ENCODE assay signal across 8 cellular contexts in genomic region chr12:76020731-76021672, GRCh38. TPM values are rescaled to one million over a fixed set of nuclear protein-coding genes. Genes with fewer than 3 reads are reported as not detected.
A peak's percentile ranks its signal among the peaks of the same experiment; 100 is the strongest.
DNase-seq lines count a peak whose midpoint lies in the region; ATAC-seq and TF ChIP-seq lines count a peak whose summit lies in the region.

No MANE protein-coding gene starts in this region.

- TF ChIP-seq CTCF in fibroblast of villous mesenchyme (IDR thresholded peaks at IDR 0.05; ENCODE audit: insufficient read depth, low read depth, low read length) (no peak), glutamatergic neuron (IDR thresholded peaks at IDR 0.05; ENCODE audit: partially characterized antibody, unreplicated experiment) (no peak)

- peak overlapping the region; percentile 24 to 83 (median 70) for H3K4me3 Mint-ChIP-seq in CD4-positive, CD25-positive, alpha-beta regulatory T cell
- no peak overlapping the region for H3K4me3 Mint-ChIP-seq in glutamatergic neuron (ENCODE audit: unreplicated experiment)

- H3K4me3 ChIP-seq in CD4-positive, CD25-positive, alpha-beta regulatory T cell (ENCODE audit: low read depth, low read length): peak overlapping the region; percentile 74
- H3K4me3 ChIP-seq in fibroblast of villous mesenchyme (ENCODE audit: low read depth, low read length): no peak overlapping the region

- H3K9me3 Mint-ChIP-seq in CD4-positive, CD25-positive, alpha-beta regulatory T cell: no peaks in the 10 kb centered on the region
- H3K9me3 Mint-ChIP-seq in glutamatergic neuron (ENCODE audit: unreplicated experiment): no peaks in the 10 kb centered on the region

- H3K36me3 ChIP-seq in CD4-positive, CD25-positive, alpha-beta regulatory T cell (ENCODE audit: control insufficient read depth, insufficient read depth, low read length): no peaks in the 10 kb centered on the region

- H3K4me1 ChIP-seq in CD4-positive, CD25-positive, alpha-beta regulatory T cell (ENCODE audit: control insufficient read depth, insufficient read depth, low read length, poor library complexity, severe bottlenecking): peaks cover 24% of the 10 kb centered on the region

- H3K27me3 ChIP-seq in CD4-positive, CD25-positive, alpha-beta regulatory T cell (ENCODE audit: control insufficient read depth, insufficient read depth, low read length): no peaks in the 10 kb centered on the region

- peaks cover 20 to 27% (median 23%) of the 10 kb centered on the region in 4 donors for H3K4me1 Mint-ChIP-seq in CD4-positive, CD25-positive, alpha-beta regulatory T cell
- peaks cover 13% of the 10 kb centered on the region for H3K4me1 Mint-ChIP-seq in glutamatergic neuron (ENCODE audit: low read depth, unreplicated experiment)

- peak; percentile 58 to 81 (median 75) for DNase-seq in CD4-positive, CD25-positive, alpha-beta regulatory T cell
- DNase-seq in MV-4-11 (lab: John Stamatoyannopoulos, UW) (peak; percentile 91), activated T-cell treated with anti-CD3 and anti-CD28 coated beads for 24 hours (ENCODE audit: low read depth) (peak; percentile 65), fibroblast of villous mesenchyme (ENCODE audit: low read depth) (peak; percentile 98), head of caudate nucleus (no peak), glutamatergic neuron (no peak)
- DNase-seq in stimulated activated CD4-positive, alpha-beta T cell treated with anti-CD3 and anti-CD28 coated beads, Interleukin-15, amount 100 ng/mL, for 48 hours (ENCODE audit: low read depth in 2 of 2): peak; percentile 64 to 73

- H3K36me3 Mint-ChIP-seq in CD4-positive, CD25-positive, alpha-beta regulatory T cell: no peaks in the 10 kb centered on the region
- H3K36me3 Mint-ChIP-seq in glutamatergic neuron (ENCODE audit: unreplicated experiment): peaks cover 4% of the 10 kb centered on the region

- peak overlapping the region; percentile 76 for H3K27ac ChIP-seq in CD4-positive, CD25-positive, alpha-beta regulatory T cell (ENCODE audit: insufficient read depth, low read length, poor library complexity, severe bottlenecking)

- no peaks in the 10 kb centered on the region for H3K9me3 ChIP-seq in CD4-positive, CD25-positive, alpha-beta regulatory T cell (ENCODE audit: control insufficient read depth in 2 of 2, low read length in 2 of 2)

- peak; percentile 87 to 91 for ATAC-seq in CD4-positive, CD25-positive, alpha-beta regulatory T cell (ENCODE audit: low read depth in 2 of 2)
- peak; percentile 63 for ATAC-seq in GM21717 (IDR thresholded peaks at IDR 0.05; ENCODE audit: unreplicated experiment)

- intact Hi-C loops in head of caudate nucleus (cut with DNase I): no loop called here

- no peaks in the 10 kb centered on the region for H3K27me3 Mint-ChIP-seq in CD4-positive, CD25-positive, alpha-beta regulatory T cell
- H3K27me3 Mint-ChIP-seq in glutamatergic neuron (ENCODE audit: unreplicated experiment): peaks cover 3% of the 10 kb centered on the region

- peak overlapping the region; percentile 94 to 97 (median 94) for H3K27ac Mint-ChIP-seq in CD4-positive, CD25-positive, alpha-beta regulatory T cell
- no peak overlapping the region for H3K27ac Mint-ChIP-seq in glutamatergic neuron (ENCODE audit: unreplicated experiment)

RNA-seq across cellular contexts. Expression of gene PHLDA1, which starts 10.6 kb away (rescaled TPM):
- total RNA-seq in CD4-positive, CD25-positive, alpha-beta regulatory T cell: 42.0 TPM
- polyA plus RNA-seq in CD4-positive, CD25-positive, alpha-beta regulatory T cell: 1 to 10 TPM; 1.1 to 2.0 (median 1.5) TPM
- total RNA-seq in fibroblast of villous mesenchyme (68.3 and 70.4 TPM in 2 replicates), glutamatergic neuron (ENCODE audit: unreplicated experiment) (169 TPM)

Comparison
In these comparisons a context has a peak if more than half of its experiments do, and no peak if none do; other contexts are left out.
1. DNase-seq: peak in CD4-positive, CD25-positive, alpha-beta regulatory T cell (3 of 3), MV-4-11 (single experiment), activated T-cell treated with anti-CD3 and anti-CD28 coated beads for 24 hours (single experiment), fibroblast of villous mesenchyme (single experiment) and stimulated activated CD4-positive, alpha-beta T cell treated with anti-CD3 and anti-CD28 coated beads, Interleukin-15, amount 100 ng/mL, for 48 hours (2 of 2); none in head of caudate nucleus (0 of 42) and glutamatergic neuron (single experiment).